ENCODE assay signal across 1 cellular context in genomic region chr7:72924748-72925545, GRCh38.
TF ChIP-seq lines count a peak whose summit lies in the region.

TSS of gene POM121 (plus strand) at chr7:72925095. CDS start at chr7:72925122, 27 bp downstream.

TF ChIP-seq in K562, 482 proteins besides CTCF, POLR2A, EP300 and RAD21 (continued from another document and continues in another):
- TF ChIP-seq TOE1 (IDR thresholded peaks at IDR 0.05; ENCODE audit: borderline replicate concordance) (peak; percentile 45), TOE1 (CRISPR knock-in tag; IDR thresholded peaks at IDR 0.05; ENCODE audit: borderline replicate concordance, low read depth) (no peak), SAFB (IDR thresholded peaks at IDR 0.05; ENCODE audit: borderline replicate concordance, low read depth, low read length) (0 out of 2 replicates have a peak, but pooled peaks have one; percentile 29), ZSCAN32 (CRISPR knock-in tag; IDR thresholded peaks at IDR 0.05) (no peak; the same call in 1 of the 2 replicates), CSDE1 (IDR thresholded peaks at IDR 0.05) (peak in 1 of 2 experiments; percentile 79; a peak in 2 of 4 replicates), SP1 (CRISPR knock-in tag; IDR thresholded peaks at IDR 0.05) (peak; percentile 41; the same call in 1 of the 2 replicates), TFE3 (CRISPR knock-in tag; IDR thresholded peaks at IDR 0.05) (no peak; the same call in 1 of the 2 replicates), NR1H2 (CRISPR knock-in tag; IDR thresholded peaks at IDR 0.05) (no peak), POLR2G (IDR thresholded peaks at IDR 0.05; ENCODE audit: low read depth, low read length) (peak; percentile 96), KDM1A (IDR thresholded peaks at IDR 0.05) (no peak), DEAF1 (CRISPR knock-in tag; IDR thresholded peaks at IDR 0.05) (no peak), TRIM24 (IDR thresholded peaks at IDR 0.05) (no peak), ZNF347 (CRISPR knock-in tag; IDR thresholded peaks at IDR 0.05; ENCODE audit: low read depth) (no peak), TBL1XR1 (IDR thresholded peaks at IDR 0.05; ENCODE audit: low read length in 2 of 2) (peak in 1 of 2 experiments; percentile 98; a peak in 2 of 4 replicates), REST (CRISPR knock-in tag; IDR thresholded peaks at IDR 0.05; ENCODE audit: low read depth) (peak; percentile 71), PHTF2 (CRISPR knock-in tag; IDR thresholded peaks at IDR 0.05) (no peak), FOXP1 (CRISPR knock-in tag; IDR thresholded peaks at IDR 0.05) (0 out of 2 replicates have a peak, but pooled peaks have one; percentile 52), LCOR (CRISPR knock-in tag; IDR thresholded peaks at IDR 0.05) (peak; percentile 67), MEF2D (tag; conservative IDR thresholded peaks at IDR 0.05; ENCODE audit: low read depth) (no peak), ZKSCAN8 (CRISPR knock-in tag; IDR thresholded peaks at IDR 0.05) (no peak), C11orf30 (IDR thresholded peaks at IDR 0.05; ENCODE audit: low read depth) (peak; percentile 96), CHD1 (IDR thresholded peaks at IDR 0.05; ENCODE audit: low read length) (no peak), E2F3 (CRISPR knock-in tag; IDR thresholded peaks at IDR 0.05) (0 out of 2 replicates have a peak, but pooled peaks have one; percentile 17), MLLT1 (IDR thresholded peaks at IDR 0.05) (no peak), ZNF263 (CRISPR knock-in tag; IDR thresholded peaks at IDR 0.05; ENCODE audit: borderline replicate concordance) (peak; percentile 38; the same call in 1 of the 2 replicates), CHCHD3 (CRISPR knock-in tag; IDR thresholded peaks at IDR 0.05) (0 out of 2 replicates have a peak, but pooled peaks have one; percentile 64), ZBTB17 (CRISPR knock-in tag; IDR thresholded peaks at IDR 0.05) (peak; percentile 91), NCOA4 (IDR thresholded peaks at IDR 0.05; ENCODE audit: partially characterized antibody) (no peak), ILF3 (IDR thresholded peaks at IDR 0.05; ENCODE audit: borderline replicate concordance) (peak; percentile 95), ZNF232 (CRISPR knock-in tag; IDR thresholded peaks at IDR 0.05) (0 out of 2 replicates have a peak, but pooled peaks have one; percentile 37), GMEB1 (CRISPR knock-in tag; IDR thresholded peaks at IDR 0.05) (peak; percentile 91), ZNF507 (tag; conservative IDR thresholded peaks at IDR 0.05) (no peak), CUX1 (CRISPR knock-in tag; IDR thresholded peaks at IDR 0.05) (no peak), CAMTA2 (CRISPR knock-in tag; conservative IDR thresholded peaks at IDR 0.05) (peak; percentile 4; the same call in 1 of the 2 replicates), MCM2 (IDR thresholded peaks at IDR 0.05; ENCODE audit: low read depth) (no peak), ZC3H8 (IDR thresholded peaks at IDR 0.05) (no peak), HDAC2 (IDR thresholded peaks at IDR 0.05) (peak; percentile 56; the same call in 1 of the 2 replicates), L3MBTL2 (IDR thresholded peaks at IDR 0.05) (peak; percentile 77), CCAR2 (IDR thresholded peaks at IDR 0.05; ENCODE audit: low read depth, low read length) (no peak), ARID3B (CRISPR knock-in tag; IDR thresholded peaks at IDR 0.05; ENCODE audit: borderline replicate concordance) (0 out of 2 replicates have a peak, but pooled peaks have one; percentile 6), ZKSCAN1 (IDR thresholded peaks at IDR 0.05; ENCODE audit: low read depth, low read length) (peak; percentile 63; the same call in 1 of the 2 replicates), TAF1 (IDR thresholded peaks at IDR 0.05; ENCODE audit: control insufficient read depth, extremely low read depth, insufficient read depth, low read length, severe bottlenecking) (peak; percentile 87), CREB5 (CRISPR knock-in tag; IDR thresholded peaks at IDR 0.05) (no peak), RB1 (IDR thresholded peaks at IDR 0.05; ENCODE audit: low read depth) (peak; percentile 63), ZNF444 (CRISPR knock-in tag; IDR thresholded peaks at IDR 0.05) (no peak), ZNF76 (CRISPR knock-in tag; IDR thresholded peaks at IDR 0.05; ENCODE audit: borderline replicate concordance) (peak; percentile 78; the same call in 1 of the 2 replicates), RBBP5 (IDR thresholded peaks at IDR 0.05; ENCODE audit: borderline replicate concordance, insufficient read depth, low read length, poor library complexity, severe bottlenecking) (peak; percentile 90), NFRKB (IDR thresholded peaks at IDR 0.05; ENCODE audit: low read depth) (no peak), ELF1 (tag; IDR thresholded peaks at IDR 0.05) (0 out of 2 replicates have a peak, but pooled peaks have one; percentile 55), SMARCE1 (IDR thresholded peaks at IDR 0.05) (no peak), HMG20A (CRISPR knock-in tag; conservative IDR thresholded peaks at IDR 0.05) (no peak)
